Comparison of ENCODE assay signal across 26 cellular contexts in the genomic region with DNA sequence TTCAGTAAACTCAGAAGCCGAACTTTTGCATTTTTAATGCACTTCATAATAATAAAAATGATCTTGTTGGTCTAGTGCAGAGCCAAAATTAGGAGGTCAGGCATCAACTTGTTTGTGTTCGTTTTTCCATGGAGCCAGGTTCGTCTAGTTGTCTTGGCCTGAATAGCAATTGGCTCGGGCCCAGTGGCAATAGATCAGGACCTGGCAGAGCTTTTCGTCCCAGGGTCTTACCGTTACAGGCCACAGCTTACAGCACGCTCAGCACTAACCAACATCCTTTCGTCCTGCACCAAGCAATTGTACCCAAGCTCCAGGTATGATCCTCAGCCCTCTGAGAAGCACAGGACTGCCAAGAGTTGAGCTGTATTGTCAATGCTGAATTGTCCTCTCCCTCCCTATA.
DNase-seq lines count a peak whose midpoint lies in the region; ATAC-seq and TF ChIP-seq lines count a peak whose summit lies in the region.
"Had no signal": no experiment of that assay in that cellular context is flagged by ENCODE, and none has a peak within 500 bp of the region (broad histone marks: within the 10 kb centered on the region; RNA-seq: fewer than 3 reads in every experiment).

No MANE protein-coding gene starts in this region.

- peak; percentile 24 to 90 (median 67) for ATAC-seq in heart right ventricle
- ATAC-seq: activated naive CD8-positive, alpha-beta T cell treated with anti-CD3 and anti-CD28 coated beads, Interleukin-2, amount 50 U/mL, for 24 hours; T-cell had no signal

- H3K36me3 ChIP-seq in heart right ventricle (no peaks in the 10 kb centered on the region), rectal smooth muscle tissue (ENCODE audit: control insufficient read depth, insufficient read depth, low read length) (no peaks in the 10 kb centered on the region)
- H3K36me3 ChIP-seq: HAP-1, SJSA1, spleen, stomach, tibial nerve had no signal

- H3K27me3 ChIP-seq in heart right ventricle (no peaks in the 10 kb centered on the region), rectal smooth muscle tissue (ENCODE audit: control insufficient read depth, insufficient read depth, low read length) (no peaks in the 10 kb centered on the region)
- H3K27me3 ChIP-seq: SJSA1, spleen, stomach, tibial nerve had no signal

- H3K27ac ChIP-seq in heart right ventricle (peak overlapping the region; percentile 34 to 83 (median 74)), rectal smooth muscle tissue (ENCODE audit: low read depth, low read length) (peak overlapping the region; percentile 47)
- H3K27ac ChIP-seq: HL-60, SJSA1, spleen had no signal

- TF ChIP-seq CTCF in heart right ventricle (IDR thresholded peaks at IDR 0.05): no peak

- H3K4me1 ChIP-seq in heart right ventricle: peaks cover 0 to 54% (median 28%) of the 10 kb centered on the region in 9 donors
- H3K4me1 ChIP-seq in rectal smooth muscle tissue (ENCODE audit: control insufficient read depth, insufficient read depth, low read length): peaks cover 32% of the 10 kb centered on the region
- H3K4me1 ChIP-seq: SJSA1, spleen had no signal

- 31 to 41% methylated on average over 8 of the region's 8 CpGs for WGBS in heart right ventricle, 2 donors

- DNase-seq in DMS79 treated with DMSO at 0.1 percent for 48 hours (lab: John Stamatoyannopoulos, UW): peak; percentile 81
- DNase-seq in NCI-H1105 (lab: John Stamatoyannopoulos, UW): peak; percentile 65
- peak; percentile 33 to 60 for DNase-seq in heart right ventricle
- no peak for DNase-seq in AG20443 (ENCODE audit: low spot score)
- no peak for DNase-seq in A172 (ENCODE audit: low spot score)
- DNase-seq in HK-2 (ENCODE audit: unreplicated experiment): no peak
- DNase-seq in COR-L47 (lab: John Stamatoyannopoulos, UW): no peak
- DNase-seq: activated naive CD4-positive, alpha-beta T cell; activated naive CD8-positive, alpha-beta T cell treated with anti-CD3 and anti-CD28 coated beads, Interleukin-2, amount 50 U/mL, for 24 hours; dermis blood vessel endothelial cell; endodermal cell; foreskin fibroblast; head of caudate nucleus; NCI-H146; NCI-H82; nephron progenitor cell; retina; spleen; stimulated activated CD4-positive, alpha-beta T cell treated with anti-CD3 and anti-CD28 coated beads, Interleukin-2, amount 100 ng/mL, for 48 hours; stomach; T-cell had no signal

- H3K9ac ChIP-seq in rectal smooth muscle tissue (ENCODE audit: low read length): no peak overlapping the region

- no peaks in the 10 kb centered on the region for H3K9me3 ChIP-seq in heart right ventricle
- H3K9me3 ChIP-seq: HAP-1, SJSA1, spleen, stomach, tibial nerve had no signal

- intact Hi-C loops in heart right ventricle (cut with DNase I): loop anchor here in 3 of 10 donors (5.0 kb wide), 3 partner anchors 65 to 245 kb away; no protein-coding TSS in a partner anchor

- H3K4me3 ChIP-seq in heart right ventricle (no peak overlapping the region), rectal smooth muscle tissue (ENCODE audit: low read length) (no peak overlapping the region)
- H3K4me3 ChIP-seq: HAP-1, SJSA1, spleen, stomach, tibial nerve had no signal

Comparison
In these comparisons a context has a peak if more than half of its experiments do, and no peak if none do; other contexts are left out.
1. DNase-seq: peak in DMS79 treated with DMSO at 0.1 percent for 48 hours (single experiment), NCI-H1105 (single experiment) and heart right ventricle (2 of 2); none in AG20443 (single experiment), A172 (single experiment), HK-2 (single experiment) and COR-L47 (single experiment).